1 cellular context compared by ENCODE assay signal in the genomic region with DNA sequence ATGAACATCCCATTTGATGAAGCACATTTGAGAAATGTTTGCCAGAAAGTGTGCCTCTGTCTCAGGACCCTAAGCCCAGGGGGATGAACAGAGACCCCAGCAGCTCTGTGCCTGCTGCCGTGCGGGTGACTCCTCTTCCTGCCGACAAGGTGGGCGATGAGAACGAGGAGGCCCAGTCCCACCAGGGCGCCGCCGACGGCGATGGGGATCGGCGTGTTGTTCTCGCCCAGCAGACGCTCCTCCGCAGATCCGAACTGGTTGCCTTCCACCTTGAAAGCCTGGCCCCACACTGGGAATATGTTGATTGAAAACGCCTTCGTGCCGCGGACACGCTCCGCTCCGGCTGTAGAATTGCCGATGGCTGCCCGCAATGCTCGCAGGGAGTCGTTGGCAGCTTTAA.
TF ChIP-seq lines count a peak whose summit lies in the region.

No MANE protein-coding gene starts in this region.

TF ChIP-seq in GM23338, 12 proteins besides CTCF, POLR2A, EP300 and RAD21:
- TF ChIP-seq, protein P1, sequence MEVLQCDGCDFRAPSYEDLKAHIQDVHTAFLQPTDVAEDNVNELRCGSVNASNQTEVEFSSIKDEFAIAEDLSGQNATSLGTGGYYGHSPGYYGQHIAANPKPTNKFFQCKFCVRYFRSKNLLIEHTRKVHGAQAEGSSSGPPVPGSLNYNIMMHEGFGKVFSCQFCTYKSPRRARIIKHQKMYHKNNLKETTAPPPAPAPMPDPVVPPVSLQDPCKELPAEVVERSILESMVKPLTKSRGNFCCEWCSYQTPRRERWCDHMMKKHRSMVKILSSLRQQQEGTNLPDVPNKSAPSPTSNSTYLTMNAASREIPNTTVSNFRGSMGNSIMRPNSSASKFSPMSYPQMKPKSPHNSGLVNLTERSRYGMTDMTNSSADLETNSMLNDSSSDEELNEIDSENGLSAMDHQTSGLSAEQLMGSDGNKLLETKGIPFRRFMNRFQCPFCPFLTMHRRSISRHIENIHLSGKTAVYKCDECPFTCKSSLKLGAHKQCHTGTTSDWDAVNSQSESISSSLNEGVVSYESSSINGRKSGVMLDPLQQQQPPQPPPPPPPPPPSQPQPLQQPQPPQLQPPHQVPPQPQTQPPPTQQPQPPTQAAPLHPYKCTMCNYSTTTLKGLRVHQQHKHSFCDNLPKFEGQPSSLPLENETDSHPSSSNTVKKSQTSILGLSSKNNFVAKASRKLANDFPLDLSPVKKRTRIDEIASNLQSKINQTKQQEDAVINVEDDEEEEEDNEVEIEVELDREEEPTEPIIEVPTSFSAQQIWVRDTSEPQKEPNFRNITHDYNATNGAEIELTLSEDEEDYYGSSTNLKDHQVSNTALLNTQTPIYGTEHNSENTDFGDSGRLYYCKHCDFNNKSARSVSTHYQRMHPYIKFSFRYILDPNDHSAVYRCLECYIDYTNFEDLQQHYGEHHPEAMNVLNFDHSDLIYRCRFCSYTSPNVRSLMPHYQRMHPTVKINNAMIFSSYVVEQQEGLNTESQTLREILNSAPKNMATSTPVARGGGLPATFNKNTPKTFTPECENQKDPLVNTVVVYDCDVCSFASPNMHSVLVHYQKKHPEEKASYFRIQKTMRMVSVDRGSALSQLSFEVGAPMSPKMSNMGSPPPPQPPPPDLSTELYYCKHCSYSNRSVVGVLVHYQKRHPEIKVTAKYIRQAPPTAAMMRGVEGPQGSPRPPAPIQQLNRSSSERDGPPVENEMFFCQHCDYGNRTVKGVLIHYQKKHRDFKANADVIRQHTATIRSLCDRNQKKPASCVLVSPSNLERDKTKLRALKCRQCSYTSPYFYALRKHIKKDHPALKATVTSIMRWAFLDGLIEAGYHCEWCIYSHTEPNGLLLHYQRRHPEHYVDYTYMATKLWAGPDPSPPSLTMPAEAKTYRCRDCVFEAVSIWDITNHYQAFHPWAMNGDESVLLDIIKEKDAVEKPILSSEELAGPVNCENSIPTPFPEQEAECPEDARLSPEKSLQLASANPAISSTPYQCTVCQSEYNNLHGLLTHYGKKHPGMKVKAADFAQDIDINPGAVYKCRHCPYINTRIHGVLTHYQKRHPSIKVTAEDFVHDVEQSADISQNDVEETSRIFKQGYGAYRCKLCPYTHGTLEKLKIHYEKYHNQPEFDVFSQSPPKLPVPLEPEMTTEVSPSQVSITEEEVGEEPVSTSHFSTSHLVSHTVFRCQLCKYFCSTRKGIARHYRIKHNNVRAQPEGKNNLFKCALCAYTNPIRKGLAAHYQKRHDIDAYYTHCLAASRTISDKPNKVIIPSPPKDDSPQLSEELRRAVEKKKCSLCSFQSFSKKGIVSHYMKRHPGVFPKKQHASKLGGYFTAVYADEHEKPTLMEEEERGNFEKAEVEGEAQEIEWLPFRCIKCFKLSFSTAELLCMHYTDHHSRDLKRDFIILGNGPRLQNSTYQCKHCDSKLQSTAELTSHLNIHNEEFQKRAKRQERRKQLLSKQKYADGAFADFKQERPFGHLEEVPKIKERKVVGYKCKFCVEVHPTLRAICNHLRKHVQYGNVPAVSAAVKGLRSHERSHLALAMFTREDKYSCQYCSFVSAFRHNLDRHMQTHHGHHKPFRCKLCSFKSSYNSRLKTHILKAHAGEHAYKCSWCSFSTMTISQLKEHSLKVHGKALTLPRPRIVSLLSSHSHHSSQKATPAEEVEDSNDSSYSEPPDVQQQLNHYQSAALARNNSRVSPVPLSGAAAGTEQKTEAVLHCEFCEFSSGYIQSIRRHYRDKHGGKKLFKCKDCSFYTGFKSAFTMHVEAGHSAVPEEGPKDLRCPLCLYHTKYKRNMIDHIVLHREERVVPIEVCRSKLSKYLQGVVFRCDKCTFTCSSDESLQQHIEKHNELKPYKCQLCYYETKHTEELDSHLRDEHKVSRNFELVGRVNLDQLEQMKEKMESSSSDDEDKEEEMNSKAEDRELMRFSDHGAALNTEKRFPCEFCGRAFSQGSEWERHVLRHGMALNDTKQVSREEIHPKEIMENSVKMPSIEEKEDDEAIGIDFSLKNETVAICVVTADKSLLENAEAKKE (CRISPR knock-in tag; IDR thresholded peaks at IDR 0.05) = no peak
- TF ChIP-seq ZNF114 (CRISPR knock-in tag; IDR thresholded peaks at IDR 0.05) (no peak), EZH2 (IDR thresholded peaks at IDR 0.05; ENCODE audit: low read depth, unreplicated experiment) (no peak), ETS1 (IDR thresholded peaks at IDR 0.05) (no peak), EZH2phosphoT487 (IDR thresholded peaks at IDR 0.05; ENCODE audit: unreplicated experiment) (no peak), JUNB (IDR thresholded peaks at IDR 0.05; ENCODE audit: unreplicated experiment) (no peak), STAT1 (IDR thresholded peaks at IDR 0.05; ENCODE audit: unreplicated experiment) (no peak), POLR2AphosphoS5 (IDR thresholded peaks at IDR 0.05; ENCODE audit: low read depth) (no peak), NANOG (IDR thresholded peaks at IDR 0.05; ENCODE audit: borderline replicate concordance) (no peak), CREB1 (CRISPR knock-in tag; IDR thresholded peaks at IDR 0.05; ENCODE audit: low read depth) (no peak), ZNF331 (CRISPR knock-in tag; IDR thresholded peaks at IDR 0.05; ENCODE audit: low read depth) (no peak)
- TF ChIP-seq, protein P2, sequence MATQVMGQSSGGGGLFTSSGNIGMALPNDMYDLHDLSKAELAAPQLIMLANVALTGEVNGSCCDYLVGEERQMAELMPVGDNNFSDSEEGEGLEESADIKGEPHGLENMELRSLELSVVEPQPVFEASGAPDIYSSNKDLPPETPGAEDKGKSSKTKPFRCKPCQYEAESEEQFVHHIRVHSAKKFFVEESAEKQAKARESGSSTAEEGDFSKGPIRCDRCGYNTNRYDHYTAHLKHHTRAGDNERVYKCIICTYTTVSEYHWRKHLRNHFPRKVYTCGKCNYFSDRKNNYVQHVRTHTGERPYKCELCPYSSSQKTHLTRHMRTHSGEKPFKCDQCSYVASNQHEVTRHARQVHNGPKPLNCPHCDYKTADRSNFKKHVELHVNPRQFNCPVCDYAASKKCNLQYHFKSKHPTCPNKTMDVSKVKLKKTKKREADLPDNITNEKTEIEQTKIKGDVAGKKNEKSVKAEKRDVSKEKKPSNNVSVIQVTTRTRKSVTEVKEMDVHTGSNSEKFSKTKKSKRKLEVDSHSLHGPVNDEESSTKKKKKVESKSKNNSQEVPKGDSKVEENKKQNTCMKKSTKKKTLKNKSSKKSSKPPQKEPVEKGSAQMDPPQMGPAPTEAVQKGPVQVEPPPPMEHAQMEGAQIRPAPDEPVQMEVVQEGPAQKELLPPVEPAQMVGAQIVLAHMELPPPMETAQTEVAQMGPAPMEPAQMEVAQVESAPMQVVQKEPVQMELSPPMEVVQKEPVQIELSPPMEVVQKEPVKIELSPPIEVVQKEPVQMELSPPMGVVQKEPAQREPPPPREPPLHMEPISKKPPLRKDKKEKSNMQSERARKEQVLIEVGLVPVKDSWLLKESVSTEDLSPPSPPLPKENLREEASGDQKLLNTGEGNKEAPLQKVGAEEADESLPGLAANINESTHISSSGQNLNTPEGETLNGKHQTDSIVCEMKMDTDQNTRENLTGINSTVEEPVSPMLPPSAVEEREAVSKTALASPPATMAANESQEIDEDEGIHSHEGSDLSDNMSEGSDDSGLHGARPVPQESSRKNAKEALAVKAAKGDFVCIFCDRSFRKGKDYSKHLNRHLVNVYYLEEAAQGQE (IDR thresholded peaks at IDR 0.05; ENCODE audit: unreplicated experiment) = no peak
